In the genomic region with DNA sequence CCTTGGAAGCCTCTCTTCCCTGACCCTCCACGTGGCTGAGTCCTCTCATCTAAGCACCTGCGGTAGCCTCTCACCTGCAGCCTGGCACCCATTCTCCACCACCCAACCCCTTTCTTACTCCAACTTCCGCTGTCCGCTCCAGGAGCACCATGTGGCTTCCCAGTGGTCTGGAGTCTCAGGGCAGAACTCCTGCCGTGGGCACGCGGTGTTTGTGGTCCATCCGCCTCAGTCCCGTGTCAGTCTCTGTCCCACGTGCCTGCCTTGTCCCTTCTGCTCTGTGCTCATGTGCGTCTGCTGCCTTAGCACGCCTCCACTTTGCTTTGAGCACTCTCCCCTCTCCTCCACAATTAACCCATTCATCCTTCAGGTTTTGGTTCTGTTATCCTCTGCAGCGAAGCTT, we compare ENCODE assay signal across 22 cellular contexts.
"Had no signal": no experiment of that assay in that cellular context is flagged by ENCODE, and none has a peak within 500 bp of the region (broad histone marks: within the 10 kb centered on the region; RNA-seq: fewer than 3 reads in every experiment).

No MANE protein-coding gene starts in this region.

- H3K27me3 ChIP-seq: esophagus squamous epithelium, left lung, pancreas, sigmoid colon, stomach, tibial artery had no signal

- H3K36me3 Mint-ChIP-seq: natural killer cell treated with Interleukin-12 subunit alpha and Interleukin-12 subunit beta and Interleukin-15 and Interleukin-18, amount 100 ng/mL, for 72 hours; stimulated activated effector memory CD8-positive, alpha-beta T cell treated with anti-CD3 and anti-CD28 coated beads, Interleukin-12 subunit alpha, Interleukin-12 subunit beta, amount 100 ng/mL, for 72 hours had no signal

- H3K27me3 Mint-ChIP-seq: activated naive CD4-positive, alpha-beta T cell treated with anti-CD3 and anti-CD28 coated beads, Interleukin-2, amount 50 U/mL, for 24 hours; natural killer cell treated with Interleukin-12 subunit alpha and Interleukin-12 subunit beta and Interleukin-15 and Interleukin-18, amount 100 ng/mL, for 72 hours; T-cell had no signal

- H3K4me1 Mint-ChIP-seq: activated naive CD4-positive, alpha-beta T cell treated with anti-CD3 and anti-CD28 coated beads, Interleukin-2, amount 50 U/mL, for 24 hours; stimulated activated effector memory CD8-positive, alpha-beta T cell treated with anti-CD3 and anti-CD28 coated beads, Interleukin-12 subunit alpha, Interleukin-12 subunit beta, amount 100 ng/mL, for 72 hours; T-cell had no signal

- ATAC-seq: left lung; lower lobe of right lung; mucosa of descending colon; natural killer cell treated with Interleukin-12 subunit alpha and Interleukin-12 subunit beta and Interleukin-15 and Interleukin-18, amount 100 ng/mL, for 72 hours; stimulated activated effector memory CD8-positive, alpha-beta T cell treated with anti-CD3 and anti-CD28 coated beads, Interleukin-12 subunit alpha, Interleukin-12 subunit beta, amount 100 ng/mL, for 72 hours; T-cell had no signal

- H3K9me3 ChIP-seq: esophagus squamous epithelium, left lung, lower lobe of right lung, mucosa of descending colon, pancreas, prostate gland, sigmoid colon, stomach, tibial artery had no signal

- H3K9me3 Mint-ChIP-seq: activated naive CD4-positive, alpha-beta T cell treated with anti-CD3 and anti-CD28 coated beads, Interleukin-2, amount 50 U/mL, for 24 hours; natural killer cell treated with Interleukin-12 subunit alpha and Interleukin-12 subunit beta and Interleukin-15 and Interleukin-18, amount 100 ng/mL, for 72 hours; stimulated activated effector memory CD8-positive, alpha-beta T cell treated with anti-CD3 and anti-CD28 coated beads, Interleukin-12 subunit alpha, Interleukin-12 subunit beta, amount 100 ng/mL, for 72 hours; T-cell had no signal

- H3K27ac Mint-ChIP-seq: activated naive CD4-positive, alpha-beta T cell treated with anti-CD3 and anti-CD28 coated beads, Interleukin-2, amount 50 U/mL, for 24 hours; natural killer cell treated with Interleukin-12 subunit alpha and Interleukin-12 subunit beta and Interleukin-15 and Interleukin-18, amount 100 ng/mL, for 72 hours; stimulated activated effector memory CD8-positive, alpha-beta T cell treated with anti-CD3 and anti-CD28 coated beads, Interleukin-12 subunit alpha, Interleukin-12 subunit beta, amount 100 ng/mL, for 72 hours; T-cell had no signal

- H3K4me3 ChIP-seq: esophagus squamous epithelium, left lung, lower lobe of right lung, mucosa of descending colon, pancreas, prostate gland, sigmoid colon, stomach, tibial artery had no signal

- H3K27ac ChIP-seq: esophagus squamous epithelium, left lung, lower lobe of right lung, pancreas, prostate gland, sigmoid colon, stomach, tibial artery had no signal

- DNase-seq: activated CD4-positive, alpha-beta T cell treated with anti-CD3 and anti-CD28 coated beads for 48 hours; activated CD4-positive, alpha-beta T cell treated with anti-CD3 and anti-CD28 coated beads, Interleukin-2, amount 50 U/mL, for 48 hours; activated CD8-positive, alpha-beta memory T cell treated with anti-CD3 and anti-CD28 coated beads for 24 hours; activated gamma-delta T cell treated with Interleukin-2 at 50 U/mL for 16 hours; activated T-cell treated with anti-CD3 and anti-CD28 coated beads, Interleukin-2, amount 50 U/mL, for 1 hour; cortex of kidney; esophagus squamous epithelium; left lung; lower lobe of right lung; mucosa of descending colon; pancreas; retina; sigmoid colon; small intestine; stimulated activated CD4-positive, alpha-beta T cell treated with anti-CD3 and anti-CD28 coated beads, Interleukin-4, amount 100 ng/mL, for 24 hours; stomach; T-cell; tibial artery had no signal

- H3K4me3 Mint-ChIP-seq: activated naive CD4-positive, alpha-beta T cell treated with anti-CD3 and anti-CD28 coated beads, Interleukin-2, amount 50 U/mL, for 24 hours; natural killer cell treated with Interleukin-12 subunit alpha and Interleukin-12 subunit beta and Interleukin-15 and Interleukin-18, amount 100 ng/mL, for 72 hours; stimulated activated effector memory CD8-positive, alpha-beta T cell treated with anti-CD3 and anti-CD28 coated beads, Interleukin-12 subunit alpha, Interleukin-12 subunit beta, amount 100 ng/mL, for 72 hours; T-cell had no signal

- H3K4me1 ChIP-seq: esophagus squamous epithelium, left lung, lower lobe of right lung, prostate gland, sigmoid colon, tibial artery had no signal

- H3K36me3 ChIP-seq: left lung, lower lobe of right lung, pancreas, prostate gland had no signal
